ENCODE assay signal across 1 cellular context in the genomic region with DNA sequence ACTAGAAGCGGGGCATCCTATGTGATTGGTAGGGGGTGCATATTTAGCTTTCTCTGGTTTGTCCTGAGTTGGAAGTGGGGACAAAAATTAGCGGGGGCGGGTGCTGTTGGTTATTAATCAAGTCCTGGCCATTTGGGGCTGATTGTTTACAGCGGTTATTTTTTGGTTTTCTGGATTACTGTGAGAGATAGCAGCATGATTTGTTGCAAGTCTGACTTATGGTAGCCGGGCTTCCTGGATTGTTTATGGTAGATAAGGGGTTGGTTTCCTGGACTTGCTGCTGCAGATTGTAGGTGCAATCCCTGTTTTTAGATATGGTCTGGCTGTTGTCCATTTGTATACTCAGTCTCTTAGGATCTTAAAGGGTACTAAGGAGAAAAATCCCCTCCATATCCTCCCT.
TF ChIP-seq lines count a peak whose summit lies in the region.

No MANE protein-coding gene starts in this region.

TF ChIP-seq in IMR-90, 13 proteins besides CTCF, POLR2A, EP300 and RAD21 (continued from another document):
- TF ChIP-seq SMC3 (IDR thresholded peaks at IDR 0.05; ENCODE audit: low read depth, low read length) (no peak), MAZ (IDR thresholded peaks at IDR 0.05; ENCODE audit: borderline replicate concordance, low read depth, low read length) (no peak)
